Comparison of ENCODE assay signal across 1 cellular context in genomic region chrX:68945603-68946228, GRCh38.
TF ChIP-seq lines count a peak whose summit lies in the region.

No MANE protein-coding gene starts in this region.

TF ChIP-seq in GM12878, 131 proteins besides CTCF, POLR2A, EP300 and RAD21 (continued from another document):
- TF ChIP-seq ZNF687 (IDR thresholded peaks at IDR 0.05) (no peak), ESRRA (IDR thresholded peaks at IDR 0.05; ENCODE audit: low read length) (no peak), SMAD1 (IDR thresholded peaks at IDR 0.05; ENCODE audit: low read depth, partially characterized antibody) (no peak), ZNF207 (IDR thresholded peaks at IDR 0.05; ENCODE audit: borderline replicate concordance) (no peak), DPF2 (IDR thresholded peaks at IDR 0.05) (no peak), JUNB (IDR thresholded peaks at IDR 0.05) (no peak), MEF2A (IDR thresholded peaks at IDR 0.05; ENCODE audit: insufficient read depth, low read depth, low read length) (no peak), MAX (IDR thresholded peaks at IDR 0.05; ENCODE audit: low read depth, low read length) (no peak)
